ENCODE assay signal across 8 cellular contexts in the genomic region with DNA sequence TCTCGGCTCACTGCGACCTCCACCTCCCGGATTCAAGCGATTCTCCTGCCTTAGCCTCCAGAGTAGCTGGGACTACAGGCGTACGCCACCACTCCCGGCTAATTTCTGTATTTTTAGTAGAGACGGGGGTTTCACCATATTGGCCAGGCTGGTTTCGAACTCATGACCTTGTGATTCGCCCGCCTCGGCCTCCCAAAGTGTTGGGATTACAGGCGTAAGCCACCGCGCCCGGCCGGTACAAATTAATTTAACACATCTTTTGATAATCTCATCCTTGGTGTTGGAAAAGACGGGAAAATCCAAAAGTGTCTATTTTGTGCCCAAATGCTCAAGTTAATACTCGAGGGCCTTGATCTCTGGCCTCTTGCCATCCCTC. TPM values are rescaled to one million over a fixed set of nuclear protein-coding genes. Genes with fewer than 3 reads are reported as not detected.
DNase-seq lines count a peak whose midpoint lies in the region; ATAC-seq and TF ChIP-seq lines count a peak whose summit lies in the region.
"Not testable (repeated sequence)": the region's sequence is repeated elsewhere in the genome, so short reads cannot be mapped to it uniquely, and the experiment has no call there.

No MANE protein-coding gene starts in this region.

- H3K27ac Mint-ChIP-seq in HFFc6 (peak overlapping the region; percentile 98), T-cell (peak overlapping the region; percentile 93 to 96), endothelial cell (ENCODE audit: unreplicated experiment) (peak overlapping the region; percentile 96), immature natural killer cell (peak overlapping the region; percentile 85 to 96 (median 94))
- peak overlapping the region; percentile 97 for H3K27ac Mint-ChIP-seq in stimulated activated naive CD8-positive, alpha-beta T cell treated with anti-CD3 and anti-CD28 coated beads, Interleukin-15, Interleukin-2, amounts not matched to agents 100 ng/mL and 50 ng/mL, for 24 hours

- H3F3A ChIP-seq in neural cell (ENCODE audit: insufficient read depth, low read length, poor library complexity, severe bottlenecking), result not testable (repeated sequence)

- H3K27me3 ChIP-seq in adrenal gland; neural cell (ENCODE audit: insufficient read depth, low read depth, low read length): not testable (repeated sequence)

- H3K9me3 ChIP-seq in adrenal gland (replicated peaks in 1 of 3); neural cell (ENCODE audit: low read length): not testable (repeated sequence)

- H3K4me1 Mint-ChIP-seq in HFFc6 (ENCODE audit: low read depth) (peaks cover 35% of the 10 kb centered on the region), T-cell (peaks cover 45 to 56% (median 56%) of the 10 kb centered on the region in 3 donors), endothelial cell (ENCODE audit: unreplicated experiment) (peaks cover 17% of the 10 kb centered on the region), immature natural killer cell (peaks cover 52 to 57% of the 10 kb centered on the region in 2 donors)
- H3K4me1 Mint-ChIP-seq in stimulated activated naive CD8-positive, alpha-beta T cell treated with anti-CD3 and anti-CD28 coated beads, Interleukin-15, Interleukin-2, amounts not matched to agents 100 ng/mL and 50 ng/mL, for 24 hours (ENCODE audit: low read depth), result peaks cover 41% of the 10 kb centered on the region

- H3K4me2 ChIP-seq in neural cell (ENCODE audit: low read length), result peak overlapping the region; percentile 18

- POLR2A ChIA-PET in T-cell (lab: Charles Lee), result interaction anchor here in 1 of 2 donors (0.6 to 2.0 kb wide), 3 partner anchors 64 to 110 kb away, joined by 3 to 44 read pairs (median 3); a partner anchor contains a TSS

- TF ChIP-seq EP300 in neural cell (conservative IDR thresholded peaks at IDR 0.05; ENCODE audit: poor library complexity, severe bottlenecking), result not testable (repeated sequence)

- not testable (repeated sequence) for ATAC-seq in T-cell (replicated peaks in 1 of 4)

- peaks cover 32% of the 10 kb centered on the region for H3K79me2 ChIP-seq in neural cell (replicated peaks; ENCODE audit: insufficient read depth, low read length)

- intact Hi-C loops in adrenal gland (cut with DNase I), result loop anchor here in 1 of 2 donors (5.0 kb wide), 1 partner anchor 62 kb away; no protein-coding TSS in a partner anchor

- H3K4me3 Mint-ChIP-seq in HFFc6 (peak overlapping the region; percentile 95), T-cell (peak overlapping the region; percentile 90 to 95 (median 94)), endothelial cell (ENCODE audit: unreplicated experiment) (peak overlapping the region; percentile 96), immature natural killer cell (peak overlapping the region; percentile 89 to 98 (median 90))
- H3K4me3 Mint-ChIP-seq in stimulated activated naive CD8-positive, alpha-beta T cell treated with anti-CD3 and anti-CD28 coated beads, Interleukin-15, Interleukin-2, amounts not matched to agents 100 ng/mL and 50 ng/mL, for 24 hours, result peak overlapping the region; percentile 97

- H4K20me1 ChIP-seq in neural cell (ENCODE audit: insufficient read depth), result not testable (repeated sequence)

- peaks cover 22% of the 10 kb centered on the region for H3K36me3 Mint-ChIP-seq in HFFc6 (ENCODE audit: low read depth)
- H3K36me3 Mint-ChIP-seq in T-cell; endothelial cell (ENCODE audit: low read depth, unreplicated experiment); immature natural killer cell: not testable (repeated sequence)
- H3K36me3 Mint-ChIP-seq in stimulated activated naive CD8-positive, alpha-beta T cell treated with anti-CD3 and anti-CD28 coated beads, Interleukin-15, Interleukin-2, amounts not matched to agents 100 ng/mL and 50 ng/mL, for 24 hours (ENCODE audit: low read depth), result peaks cover 18% of the 10 kb centered on the region

- H3K9me2 ChIP-seq in neural cell (ENCODE audit: insufficient read depth, low read length), result not testable (repeated sequence)

- CTCF ChIA-PET in T-cell (lab: Charles Lee), result interaction anchor here (0.7 to 3.5 kb wide), 5 partner anchors 14 to 65 kb away, joined by 3 to 76 read pairs (median 10); a partner anchor contains a TSS

- H3K4me1 ChIP-seq in adrenal gland (replicated peaks in 1 of 2), result peaks cover 13 to 29% of the 10 kb centered on the region in 2 donors

- peak overlapping the region; percentile 97 for H3K9ac ChIP-seq in neural cell (ENCODE audit: low read length)

- TF ChIP-seq POLR2A in adrenal gland (IDR thresholded peaks at IDR 0.05), result not testable (repeated sequence)

- not testable (repeated sequence) for H3K27me3 Mint-ChIP-seq in HFFc6 (ENCODE audit: insufficient read depth); T-cell; endothelial cell (ENCODE audit: unreplicated experiment); stimulated activated naive CD8-positive, alpha-beta T cell treated with anti-CD3 and anti-CD28 coated beads, Interleukin-15, Interleukin-2, amounts not matched to agents 100 ng/mL and 50 ng/mL, for 24 hours
- peaks cover 3 to 15% (median 14%) of the 10 kb centered on the region in 3 donors for H3K27me3 Mint-ChIP-seq in immature natural killer cell (ENCODE audit: low read depth in 3 of 3)

- H3K36me3 ChIP-seq in adrenal gland (replicated peaks in 1 of 2); neural cell (ENCODE audit: insufficient read depth, low read length): not testable (repeated sequence)

- peak overlapping the region; percentile 89 for H2AFZ ChIP-seq in neural cell (ENCODE audit: low read depth, low read length)

- not testable (repeated sequence) for DNase-seq in AG09309 (ENCODE audit: low read depth); HFFc6; T-cell; adrenal gland; endothelial cell (ENCODE audit: low spot score); immature natural killer cell

- peak overlapping the region; percentile 94 for H3K4me3 ChIP-seq in AG09309 (ENCODE audit: control insufficient read depth, low read depth, low read length)
- peak overlapping the region; percentile 22 to 100 (median 84) for H3K4me3 ChIP-seq in adrenal gland
- peak overlapping the region; percentile 99 for H3K4me3 ChIP-seq in neural cell (ENCODE audit: low read length)

- not testable (repeated sequence) for H3K9me3 Mint-ChIP-seq in HFFc6; T-cell; endothelial cell (ENCODE audit: unreplicated experiment); immature natural killer cell; stimulated activated naive CD8-positive, alpha-beta T cell treated with anti-CD3 and anti-CD28 coated beads, Interleukin-15, Interleukin-2, amounts not matched to agents 100 ng/mL and 50 ng/mL, for 24 hours

- WGBS in adrenal gland, 4 donors, result 64 to 79% (median 72%) methylated on average over 19 of the region's 19 CpGs

- not testable (repeated sequence) for TF ChIP-seq CTCF in AG09309 (IDR thresholded peaks at IDR 0.05; ENCODE audit: control insufficient read depth, insufficient read depth, low read depth, low read length, missing control alignments); HFFc6 (IDR thresholded peaks at IDR 0.05); adrenal gland (IDR thresholded peaks at IDR 0.05); endothelial cell (IDR thresholded peaks at IDR 0.05; ENCODE audit: unreplicated experiment); neural cell (IDR thresholded peaks at IDR 0.05; ENCODE audit: poor library complexity, severe bottlenecking)

- not testable (repeated sequence) for TF ChIP-seq RAD21 in neural cell (conservative IDR thresholded peaks at IDR 0.05)

- H3K27ac ChIP-seq in adrenal gland (peak overlapping the region in 4 of 5 donors; percentile 85 to 92 (median 88)), neural cell (ENCODE audit: low read length) (peak overlapping the region; percentile 83)

RNA-seq across cellular contexts. Expression of a gene that starts 1.0 kb away (rescaled TPM):
- 10 to 100 TPM; 37.4 to 50.6 (median 44.9) TPM for total RNA-seq in HFFc6 (2021; fragmentation: NEBNext Ultra II Directional; extraction: Animal tissue kit (Norgen Biotek cat#: 25700))
- total RNA-seq in T-cell (10 to 100 TPM; 20.6 to 28.3 (median 22.2) TPM), adrenal gland (10 to 100 TPM; 19.1 to 40.2 (median 32.0) TPM), endothelial cell (ENCODE audit: unreplicated experiment) (30.6 TPM)
- polyA plus RNA-seq in adrenal gland (10 to 100 TPM in 1 of 3 donors, 1 to 10 TPM in 2; 5.6 to 21.8 (median 7.5) TPM), immature natural killer cell (10 to 100 TPM; 30.6 to 42.4 (median 42.0) TPM), neural cell (156 and 180 TPM in 2 replicates)
- polyA minus RNA-seq in neural cell, result 373 and 392 TPM in 2 replicates
